ENCODE assay signal across 8 cellular contexts in genomic region chr16:21656795-21657768, GRCh38. TPM values are rescaled to one million over a fixed set of nuclear protein-coding genes. Genes with fewer than 3 reads are reported as not detected.
A peak's percentile ranks its signal among the peaks of the same experiment; 100 is the strongest.
DNase-seq lines count a peak whose midpoint lies in the region; ATAC-seq, FAIRE-seq and TF ChIP-seq lines count a peak whose summit lies in the region.

No MANE protein-coding gene starts in this region.

- H4K20me1 ChIP-seq in OCI-LY3 (ENCODE audit: insufficient read depth, low read length) (peaks cover 3% of the 10 kb centered on the region; the same call in 1 of the 2 replicates), K562 (replicated peaks; ENCODE audit: control insufficient read depth, insufficient read depth, low read length) (no peaks in the 10 kb centered on the region)

- no peaks in the 10 kb centered on the region for H3K9me1 ChIP-seq in K562 (ENCODE audit: control insufficient read depth, insufficient read depth, low read length)

- H3K4me2 ChIP-seq in OCI-LY3 (ENCODE audit: low read length): peak overlapping the region; percentile 95
- no peak overlapping the region for H3K4me2 ChIP-seq in K562 (ENCODE audit: insufficient read depth, low read length)

- peaks cover 70% of the 10 kb centered on the region for H3K4me1 ChIP-seq in OCI-LY3 (ENCODE audit: low read length)
- no peaks in the 10 kb centered on the region for H3K4me1 ChIP-seq in K562 (replicated peaks in 1 of 2; ENCODE audit: control insufficient read depth in 2 of 2, insufficient read depth in 2 of 2, low read length in 2 of 2)
- H3K4me1 ChIP-seq in kidney (ENCODE audit: control insufficient read depth in 1 of 2, insufficient read depth in 1 of 2, low read depth in 1 of 2, low read length in 2 of 2): peaks cover 0 to 3% of the 10 kb centered on the region in 2 donors
- H3K4me1 ChIP-seq in tibial artery: no peaks in the 10 kb centered on the region

- peak; percentile 32 for DNase-seq in activated T-cell treated with anti-CD3 and anti-CD28 coated beads for 4 hours
- DNase-seq in activated T-cell treated with anti-CD3 and anti-CD28 coated beads, Interleukin-2, amount 50 U/mL, for 48 hours: no peak
- peak; percentile 64 to 72 (median 68) for DNase-seq in K562 (ENCODE audit: extremely low read depth in 1 of 4, low spot score in 3 of 4)
- DNase-seq in kidney: no peak
- no peak for DNase-seq in tibial artery

- TF ChIP-seq RAD21 in K562 (CRISPR knock-in tag; conservative IDR thresholded peaks at IDR 0.05 in 1 of 2, IDR thresholded peaks at IDR 0.05 in 1 of 2): peak; percentile 46 to 77; a peak in 3 of 4 replicates

- FAIRE-seq in K562 (lab: Jason Lieb, UNC): peak; percentile 89
- peak; percentile 23 for FAIRE-seq in kidney (lab: Jason Lieb, UNC)

- in situ Hi-C loops in K562 (cut with MboI): loop anchor here (5.0 kb wide), 1 partner anchor 50 kb away; no protein-coding TSS in a partner anchor

- H3K27ac ChIP-seq in OCI-LY3 (ENCODE audit: low read length) (peak overlapping the region; percentile 99), K562 (ENCODE audit: extremely low read depth, low read depth, low read length) (no peak overlapping the region), kidney (ENCODE audit: low read depth in 2 of 2, low read length in 2 of 2) (no peak overlapping the region), tibial artery (no peak overlapping the region)

- no TSS peak for BruUV-seq in K562 (replicated peaks; lab: Mats Ljungman, UMichigan)

- ATAC-seq in HG02870 (IDR thresholded peaks at IDR 0.05; ENCODE audit: unreplicated experiment) (peak; percentile 44), K562 (peak; percentile 67), GM19452 (IDR thresholded peaks at IDR 0.05; ENCODE audit: unreplicated experiment) (no peak)

- peak; percentile 96 for TF ChIP-seq CTCF in OCI-LY3 (IDR thresholded peaks at IDR 0.05; ENCODE audit: low read depth, low read length)
- TF ChIP-seq CTCF in K562 (IDR thresholded peaks at IDR 0.05 in 2 of 3, conservative IDR thresholded peaks at IDR 0.05 in 1 of 3; ENCODE audit: insufficient read depth in 2 of 3, low read depth in 1 of 3, low read length in 3 of 3): peak; percentile 66 to 87 (median 82)
- TF ChIP-seq CTCF in kidney (IDR thresholded peaks at IDR 0.05; ENCODE audit: borderline replicate concordance, extremely low read depth, insufficient read depth): peak; percentile 71
- TF ChIP-seq CTCF in tibial artery (IDR thresholded peaks at IDR 0.05): peak; percentile 59 to 80

- TF ChIP-seq POLR2A in K562 (conservative IDR thresholded peaks at IDR 0.05): no peak

- peaks cover 5% of the 10 kb centered on the region; the same call in 1 of the 2 replicates for H3K79me2 ChIP-seq in OCI-LY3 (ENCODE audit: low read length)
- H3K79me2 ChIP-seq in K562 (ENCODE audit: control insufficient read depth, insufficient read depth, low read length): no peaks in the 10 kb centered on the region

- TF ChIP-seq EP300 in K562 (IDR thresholded peaks at IDR 0.05; ENCODE audit: low read length): no peak

- intact Hi-C loops in K562 (cut with micrococcal nuclease) (loop anchor here (1.0 to 5.0 kb wide), 2 partner anchors 50 to 73 kb away; no protein-coding TSS in a partner anchor), kidney (cut with DNase I) (no loop called here), tibial artery (cut with DNase I; ENCODE audit: low total_unique reads) (loop anchor here (5.0 kb wide), 1 partner anchor 50 kb away; no protein-coding TSS in a partner anchor)

- H3K9me3 ChIP-seq in OCI-LY3 (ENCODE audit: insufficient read depth, low read length) (no peaks in the 10 kb centered on the region), K562 (replicated peaks; ENCODE audit: control insufficient read depth, insufficient read depth, low read depth, low read length) (no peaks in the 10 kb centered on the region), kidney (ENCODE audit: control insufficient read depth in 1 of 2, low read length in 2 of 2) (no peaks in the 10 kb centered on the region), tibial artery (no peaks in the 10 kb centered on the region)

- peak overlapping the region; percentile 67 for H3K4me3 ChIP-seq in OCI-LY3 (ENCODE audit: low read length)
- no peak overlapping the region for H3K4me3 ChIP-seq in K562
- H3K4me3 ChIP-seq in kidney (ENCODE audit: low read length in 2 of 2): no peak overlapping the region
- H3K4me3 ChIP-seq in tibial artery: no peak overlapping the region

- WGBS in K562 (ENCODE audit: insufficient coverage, low coverage, missing lambda C conversion rate): 3% methylated on average over 4 of the region's 4 CpGs

- H3K27me3 ChIP-seq in OCI-LY3 (ENCODE audit: low read depth, low read length): no peaks in the 10 kb centered on the region
- no peaks in the 10 kb centered on the region for H3K27me3 ChIP-seq in K562 (ENCODE audit: control insufficient read depth in 2 of 2, insufficient read depth in 2 of 2, low read length in 2 of 2)
- no peaks in the 10 kb centered on the region for H3K27me3 ChIP-seq in tibial artery

- CTCF ChIA-PET in K562 (lab: Yijun Ruan, JAX; ENCODE audit: low intra/inter-chr PET ratio): interaction anchor here (0.7 to 1.1 kb wide), 3 partner anchors 52 to 529 kb away, joined by 3 read pairs; no protein-coding TSS in a partner anchor

- POLR2A ChIA-PET in K562 (lab: Yijun Ruan, JAX): interaction anchor here (1.3 kb wide), 1 partner anchor 45 kb away, joined by 3 read pairs; no protein-coding TSS in a partner anchor

- H3K36me3 ChIP-seq in OCI-LY3 (replicated peaks; ENCODE audit: low read depth, low read length): peaks cover 15% of the 10 kb centered on the region
- H3K36me3 ChIP-seq in K562 (ENCODE audit: control insufficient read depth, insufficient read depth, low read length): peaks cover 17% of the 10 kb centered on the region; the same call in 2 of the 3 replicates
- H3K36me3 ChIP-seq in kidney (ENCODE audit: control insufficient read depth in 1 of 2, insufficient read depth in 2 of 2, low read length in 2 of 2): peaks cover 0 to 9% of the 10 kb centered on the region in 2 donors
- peaks cover 0 to 8% (median 2%) of the 10 kb centered on the region in 3 donors for H3K36me3 ChIP-seq in tibial artery

- H2AFZ ChIP-seq in OCI-LY3 (ENCODE audit: low read depth, low read length) (no peak overlapping the region), K562 (ENCODE audit: low read depth, low read length) (no peak overlapping the region)

- peak overlapping the region; percentile 65 for H3K9ac ChIP-seq in OCI-LY3 (ENCODE audit: low read length)
- no peak overlapping the region for H3K9ac ChIP-seq in K562 (ENCODE audit: insufficient read depth in 1 of 2, low read depth in 2 of 2, low read length in 2 of 2)
- H3K9ac ChIP-seq in kidney (ENCODE audit: low read length in 2 of 2): no peak overlapping the region

RNA-seq across cellular contexts. Expression of gene IGSF6, which starts 4.7 kb away (rescaled TPM):
- total RNA-seq in K562 (2011; cell fraction: chromatin; rRNA removed; ENCODE audit: low replicate concordance): not detected in 2 replicates
- total RNA-seq in K562 (2011; cell fraction: nucleolus; rRNA removed): not detected in 2 replicates
- not detected in 2 replicates for total RNA-seq in K562 (2011; cell fraction: nucleoplasm; rRNA removed)
- not detected in 2 replicates for total RNA-seq in K562 (2014; rRNA removed)
- total RNA-seq in K562 (2014; rRNA removed; fragmentation: Illumina TruSeq; extraction: Trizol): not detected in 2 replicates
- not detected in 2 replicates for total RNA-seq in K562 (2015; rRNA removed; fragmentation: Illumina TruSeq; extraction: Trizol)
- not detected in 2 replicates for total RNA-seq in K562 (2021)
- not detected in 2 replicates for polyA plus RNA-seq in K562 (2011; rRNA removed)
- not detected in 2 replicates for polyA plus RNA-seq in K562 (2011; cell fraction: cytosol; rRNA removed)
- not detected in 2 replicates for polyA plus RNA-seq in K562 (2011; cell fraction: nucleus; rRNA removed)
- 0.13 and 0.14 TPM in 2 replicates for polyA plus RNA-seq in K562 (2012)
- not detected in 2 replicates for polyA plus RNA-seq in K562 (2014; fragmentation: Illumina TruSeq; extraction: Trizol)
- under 1 TPM in 1 of 2 experiments, not detected in 1; 0.07 TPM for polyA plus RNA-seq in K562 (2014; fragmentation: Nextera tagmentation; extraction: Ambion mirVana)
- polyA plus RNA-seq in K562 (2014; rRNA removed): not detected in 2 replicates
- polyA minus RNA-seq in K562 (2011; rRNA and poly(A)+ RNA removed): not detected in 2 replicates
- not detected in 2 replicates for polyA minus RNA-seq in K562 (2011; cell fraction: cytosol; rRNA and poly(A)+ RNA removed)
- not detected in 2 replicates for polyA minus RNA-seq in K562 (2011; cell fraction: nucleus; rRNA and poly(A)+ RNA removed)
- total RNA-seq in kidney: 8.1 TPM
- polyA plus RNA-seq in kidney (ENCODE audit: insufficient read depth, low read depth, low replicate concordance): 1.1 TPM

RNA-seq across cellular contexts. Expression of gene OTOA, which starts 6.7 kb away (rescaled TPM):
- total RNA-seq in K562 (2011; cell fraction: chromatin; rRNA removed; ENCODE audit: low replicate concordance): not detected in 2 replicates
- not detected in 2 replicates for total RNA-seq in K562 (2011; cell fraction: nucleolus; rRNA removed)
- total RNA-seq in K562 (2011; cell fraction: nucleoplasm; rRNA removed): 0.15 TPM in 1 of 2 replicates, not detected in the other
- total RNA-seq in K562 (2014; rRNA removed): not detected in 2 replicates
- not detected in 2 replicates for total RNA-seq in K562 (2014; rRNA removed; fragmentation: Illumina TruSeq; extraction: Trizol)
- not detected in 2 replicates for total RNA-seq in K562 (2015; rRNA removed; fragmentation: Illumina TruSeq; extraction: Trizol)
- not detected in 2 replicates for total RNA-seq in K562 (2021)
- polyA plus RNA-seq in K562 (2011; rRNA removed): 0.03 and 0.04 TPM in 2 replicates
- polyA plus RNA-seq in K562 (2011; cell fraction: cytosol; rRNA removed): not detected in 2 replicates
- 0.08 and 0.11 TPM in 2 replicates for polyA plus RNA-seq in K562 (2011; cell fraction: nucleus; rRNA removed)
- polyA plus RNA-seq in K562 (2012): not detected in 2 replicates
- polyA plus RNA-seq in K562 (2014; fragmentation: Illumina TruSeq; extraction: Trizol): not detected in 2 replicates
- not detected for polyA plus RNA-seq in K562 (2014; fragmentation: Nextera tagmentation; extraction: Ambion mirVana)
- polyA plus RNA-seq in K562 (2014; rRNA removed): not detected in 2 replicates
- polyA minus RNA-seq in K562 (2011; rRNA and poly(A)+ RNA removed): not detected in 2 replicates
- polyA minus RNA-seq in K562 (2011; cell fraction: cytosol; rRNA and poly(A)+ RNA removed): not detected in 2 replicates
- polyA minus RNA-seq in K562 (2011; cell fraction: nucleus; rRNA and poly(A)+ RNA removed): not detected in 2 replicates
- 0.13 TPM for total RNA-seq in kidney
- polyA plus RNA-seq in kidney (ENCODE audit: insufficient read depth, low read depth, low replicate concordance): 0.39 TPM

RNA-seq across cellular contexts. Expression of gene METTL9, which starts 57.7 kb away (rescaled TPM):
- 42.0 and 73.0 TPM in 2 replicates for total RNA-seq in K562 (2011; cell fraction: chromatin; rRNA removed; ENCODE audit: low replicate concordance)
- total RNA-seq in K562 (2011; cell fraction: nucleolus; rRNA removed): 27.7 and 29.2 TPM in 2 replicates
- 44.9 and 62.3 TPM in 2 replicates for total RNA-seq in K562 (2011; cell fraction: nucleoplasm; rRNA removed)
- 69.1 and 74.8 TPM in 2 replicates for total RNA-seq in K562 (2014; rRNA removed)
- 81.2 and 105 TPM in 2 replicates for total RNA-seq in K562 (2014; rRNA removed; fragmentation: Illumina TruSeq; extraction: Trizol)
- total RNA-seq in K562 (2015; rRNA removed; fragmentation: Illumina TruSeq; extraction: Trizol): 80.9 and 82.2 TPM in 2 replicates
- total RNA-seq in K562 (2021): 65.8 and 66.1 TPM in 2 replicates
- polyA plus RNA-seq in K562 (2011; rRNA removed): 85.0 and 107 TPM in 2 replicates
- polyA plus RNA-seq in K562 (2011; cell fraction: cytosol; rRNA removed): 27.8 and 39.5 TPM in 2 replicates
- polyA plus RNA-seq in K562 (2011; cell fraction: nucleus; rRNA removed): 9.7 and 27.7 TPM in 2 replicates
- polyA plus RNA-seq in K562 (2012): 58.8 and 97.2 TPM in 2 replicates
- polyA plus RNA-seq in K562 (2014; fragmentation: Illumina TruSeq; extraction: Trizol): 67.6 and 79.1 TPM in 2 replicates
- 10 to 100 TPM; 12.2 to 16.3 TPM for polyA plus RNA-seq in K562 (2014; fragmentation: Nextera tagmentation; extraction: Ambion mirVana)
- polyA plus RNA-seq in K562 (2014; rRNA removed): 70.8 and 86.0 TPM in 2 replicates
- polyA minus RNA-seq in K562 (2011; rRNA and poly(A)+ RNA removed): 39.8 and 63.4 TPM in 2 replicates
- polyA minus RNA-seq in K562 (2011; cell fraction: cytosol; rRNA and poly(A)+ RNA removed): 24.4 and 27.4 TPM in 2 replicates
- 16.8 and 24.0 TPM in 2 replicates for polyA minus RNA-seq in K562 (2011; cell fraction: nucleus; rRNA and poly(A)+ RNA removed)
- total RNA-seq in kidney: 129 TPM
- polyA plus RNA-seq in kidney (ENCODE audit: insufficient read depth, low read depth, low replicate concordance): 193 TPM

Comparison
In these comparisons a context has a peak if more than half of its experiments do, and no peak if none do; other contexts are left out.
1. DNase-seq: peak in activated T-cell treated with anti-CD3 and anti-CD28 coated beads for 4 hours (single experiment) and K562 (4 of 4); none in activated T-cell treated with anti-CD3 and anti-CD28 coated beads, Interleukin-2, amount 50 U/mL, for 48 hours (0 of 2), kidney (single experiment) and tibial artery (0 of 2).
2. Peak in every context shown above with its lines, with median percentiles within 50 percentile points of each other: CTCF ChIP-seq.